In genomic region chr1:16605532-16605931, GRCh38 we compare ENCODE assay signal across 1 cellular context.
TF ChIP-seq lines count a peak whose summit lies in the region.

No MANE protein-coding gene starts in this region.

TF ChIP-seq in H1, 55 proteins besides CTCF, POLR2A, EP300 and RAD21:
- TF ChIP-seq CHD1 (IDR thresholded peaks at IDR 0.05; ENCODE audit: low read depth, low read length) (no peak), SUZ12 (IDR thresholded peaks at IDR 0.05; ENCODE audit: low read length) (peak; percentile 31; the same call in 1 of the 2 replicates), HDAC6 (IDR thresholded peaks at IDR 0.05; ENCODE audit: low read depth, low read length) (no peak)
